In the genomic region with DNA sequence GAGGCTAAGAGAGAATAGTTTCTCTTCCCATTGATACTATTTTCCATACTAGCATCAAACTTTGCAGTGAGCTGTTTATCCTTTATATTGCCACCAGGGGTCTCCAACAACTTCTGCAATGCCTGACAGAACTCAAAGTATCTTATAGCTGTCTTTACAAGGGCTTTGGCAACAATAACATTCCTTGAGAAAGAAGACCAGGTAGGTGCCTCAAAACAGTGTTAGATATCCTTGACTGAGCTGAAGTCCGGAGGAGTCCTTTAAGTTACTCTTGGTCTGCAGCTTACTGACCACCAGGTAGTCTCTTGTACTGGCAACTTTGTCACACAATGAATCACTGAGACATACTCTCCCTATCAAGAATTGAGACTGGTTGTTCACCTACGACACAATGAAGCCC, we compare ENCODE assay signal across 8 cellular contexts. TPM values are rescaled to one million over a fixed set of nuclear protein-coding genes. Genes with fewer than 3 reads are reported as not detected.
DNase-seq lines count a peak whose midpoint lies in the region; ATAC-seq, FAIRE-seq and TF ChIP-seq lines count a peak whose summit lies in the region.

No MANE protein-coding gene starts in this region.

- peaks cover 1% of the 10 kb centered on the region for H3K4me1 Mint-ChIP-seq in CD14-positive monocyte

- peak; percentile 92 for ATAC-seq in HG02642 (IDR thresholded peaks at IDR 0.05; ENCODE audit: poor library complexity, unreplicated experiment)
- peak; percentile 52 for ATAC-seq in left ventricle myocardium superior
- peak; percentile 65 for ATAC-seq in stimulated activated naive CD8-positive, alpha-beta T cell treated with anti-CD3 and anti-CD28 coated beads, Interleukin-15, Interleukin-2, amounts not matched to agents 100 U/mL and 50 U/mL, for 24 hours

- DNase-seq in CD14-positive monocyte (ENCODE audit: low spot score) = no peak
- peak; percentile 11 for DNase-seq in GM12892 (ENCODE audit: insufficient read length)
- peak; percentile 32 to 74 (median 38) for DNase-seq in NCI-H1417 (lab: John Stamatoyannopoulos, UW)
- peak; percentile 24 to 31 for DNase-seq in activated T-cell treated with anti-CD3 and anti-CD28 coated beads, Interleukin-2, amount 50 U/mL, for 48 hours
- DNase-seq in left ventricle myocardium superior = no peak
- DNase-seq in stimulated activated naive CD8-positive, alpha-beta T cell treated with anti-CD3 and anti-CD28 coated beads, Interleukin-15, Interleukin-2, amounts not matched to agents 100 U/mL and 50 U/mL, for 24 hours = no peak
- no peak for DNase-seq in GDM1 (lab: John Stamatoyannopoulos, UW)

- peak; percentile 83 for TF ChIP-seq CTCF in CD14-positive monocyte (IDR thresholded peaks at IDR 0.05)

- no peak overlapping the region for H3K4me3 Mint-ChIP-seq in CD14-positive monocyte

- intact Hi-C loops in CD14-positive monocyte (cut with micrococcal nuclease) = no loop called here
- intact Hi-C loops in left ventricle myocardium superior (cut with micrococcal nuclease) = no loop called here

- H3K27ac Mint-ChIP-seq in CD14-positive monocyte = no peak overlapping the region

- TF ChIP-seq POLR2A in GM12892 (IDR thresholded peaks at IDR 0.05; ENCODE audit: low read depth, low read length) = no peak

- H3K36me3 Mint-ChIP-seq in CD14-positive monocyte = no peaks in the 10 kb centered on the region

- H3K27me3 Mint-ChIP-seq in CD14-positive monocyte (ENCODE audit: low read depth in 3 of 3) = no peaks in the 10 kb centered on the region

- FAIRE-seq in GM12892 (lab: Jason Lieb, UNC) = peak; percentile 67

- H3K9me3 Mint-ChIP-seq in CD14-positive monocyte = peaks cover 0 to 4% (median 2%) of the 10 kb centered on the region in 7 donors

RNA-seq across cellular contexts. Expression of a gene that starts 30.0 kb away (rescaled TPM):
- 100 to 1,000 TPM in 1 of 2 donors, 10 to 100 TPM in 1; 89.0 to 104 TPM for polyA plus RNA-seq in CD14-positive monocyte
- polyA plus RNA-seq in GM12892 (2012; ENCODE audit: missing spikeins) = 65.6 TPM
- 26.2 TPM for total RNA-seq in left ventricle myocardium superior

Comparison
In these comparisons a context has a peak if more than half of its experiments do, and no peak if none do; other contexts are left out.
1. DNase-seq: peak in GM12892 (single experiment), NCI-H1417 (3 of 3) and activated T-cell treated with anti-CD3 and anti-CD28 coated beads, Interleukin-2, amount 50 U/mL, for 48 hours (2 of 2); none in CD14-positive monocyte (single experiment), left ventricle myocardium superior (single experiment), stimulated activated naive CD8-positive, alpha-beta T cell treated with anti-CD3 and anti-CD28 coated beads, Interleukin-15, Interleukin-2, amounts not matched to agents 100 U/mL and 50 U/mL, for 24 hours (single experiment) and GDM1 (single experiment).
2. Peak in every context shown above with its lines, with median percentiles within 50 percentile points of each other: ATAC-seq.